In the genomic region with DNA sequence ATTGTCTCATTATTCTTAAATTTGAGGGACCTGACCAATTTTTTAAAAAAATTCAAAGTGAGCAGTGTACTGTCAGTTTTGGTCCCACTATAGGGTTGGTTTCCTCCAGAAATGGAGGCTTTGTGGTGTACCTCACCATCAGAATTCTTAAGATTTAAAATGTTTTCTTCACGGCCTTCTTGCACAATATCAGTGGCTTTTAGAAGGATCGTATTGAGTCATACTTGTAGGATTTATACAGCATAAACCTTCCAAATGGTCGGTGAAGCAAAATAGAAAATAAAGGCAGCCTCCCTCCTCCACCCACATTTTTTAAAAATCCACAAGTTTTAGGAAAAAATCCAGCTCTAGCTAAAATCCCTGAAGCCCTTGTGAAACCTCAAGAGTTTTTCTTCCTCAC, we compare ENCODE assay signal across 19 cellular contexts.
DNase-seq lines count a peak whose midpoint lies in the region; ATAC-seq, FAIRE-seq and TF ChIP-seq lines count a peak whose summit lies in the region.
"Had no signal": no experiment of that assay in that cellular context is flagged by ENCODE, and none has a peak within 500 bp of the region (broad histone marks: within the 10 kb centered on the region; RNA-seq: fewer than 3 reads in every experiment).

No MANE protein-coding gene starts in this region.

- TF ChIP-seq CTCF in BJ (IDR thresholded peaks at IDR 0.05; ENCODE audit: insufficient read depth, low read depth, low read length), result no peak
- TF ChIP-seq CTCF in astrocyte of the spinal cord (IDR thresholded peaks at IDR 0.05; ENCODE audit: low read depth, low read length), result no peak
- TF ChIP-seq CTCF in omental fat pad (IDR thresholded peaks at IDR 0.05), result no peak

- H3K36me3 Mint-ChIP-seq in activated CD4-positive, alpha-beta T cell treated with anti-CD3 and anti-CD28 coated beads, Interleukin-2, amount 10 ng/mL, durations not matched to agents 7 days and 5 days (ENCODE audit: low read depth), result no peaks in the 10 kb centered on the region
- no peaks in the 10 kb centered on the region for H3K36me3 Mint-ChIP-seq in activated T-cell treated with anti-CD3 and anti-CD28 coated beads, Interleukin-2, amount 50 U/mL, for 72 hours (ENCODE audit: insufficient read depth in 2 of 2)
- H3K36me3 Mint-ChIP-seq: naive thymus-derived CD8-positive, alpha-beta T cell had no signal

- peaks cover 4% of the 10 kb centered on the region for H3K4me1 Mint-ChIP-seq in activated CD4-positive, alpha-beta T cell treated with anti-CD3 and anti-CD28 coated beads, Interleukin-2, amount 10 ng/mL, durations not matched to agents 7 days and 5 days
- H3K4me1 Mint-ChIP-seq in activated T-cell treated with anti-CD3 and anti-CD28 coated beads, Interleukin-2, amount 50 U/mL, for 72 hours (ENCODE audit: low read depth), result no peaks in the 10 kb centered on the region
- H3K4me1 Mint-ChIP-seq: T-cell had no signal

- H3K27me3 Mint-ChIP-seq in activated CD4-positive, alpha-beta T cell treated with anti-CD3 and anti-CD28 coated beads, Interleukin-2, amount 10 ng/mL, durations not matched to agents 7 days and 5 days, result peaks cover 3% of the 10 kb centered on the region
- H3K27me3 Mint-ChIP-seq in activated T-cell treated with anti-CD3 and anti-CD28 coated beads, Interleukin-2, amount 50 U/mL, for 72 hours (ENCODE audit: low read depth), result no peaks in the 10 kb centered on the region
- H3K27me3 Mint-ChIP-seq: CD4-positive, alpha-beta T cell; naive thymus-derived CD8-positive, alpha-beta T cell; T-cell had no signal

- DNase-seq in BJ (ENCODE audit: low read depth) (peak; percentile 51), M059J (ENCODE audit: low read depth) (peak; percentile 60), astrocyte of the spinal cord (ENCODE audit: low read depth, low spot score) (peak; percentile 44), omental fat pad (ENCODE audit: low spot score) (no peak), GM12891 (ENCODE audit: insufficient read length, low spot score) (no peak)
- no peak for DNase-seq in activated CD4-positive, alpha-beta T cell treated with anti-CD3 and anti-CD28 coated beads, Interleukin-2, amount 10 ng/mL, durations not matched to agents 7 days and 5 days
- no peak for DNase-seq in activated T-cell treated with anti-CD3 and anti-CD28 coated beads, Interleukin-2, amount 50 U/mL, for 72 hours
- DNase-seq: activated CD4-positive, alpha-beta T cell treated with anti-CD3 and anti-CD28 coated beads for 1 hour; activated T-cell treated with anti-CD3 and anti-CD28 coated beads, Interleukin-2, amount 50 U/mL, for 48 hours; aorta; CD4-positive, alpha-beta T cell; heart left ventricle; left cardiac atrium; naive thymus-derived CD8-positive, alpha-beta T cell; stomach; T-cell had no signal

- POLR2A ChIA-PET in BJ (lab: Charles Lee), result no interaction called here
- POLR2A ChIA-PET in activated CD4-positive, alpha-beta T cell treated with anti-CD3 and anti-CD28 coated beads, Interleukin-2, amount 10 ng/mL, durations not matched to agents 7 days and 5 days (lab: Charles Lee), result interaction anchor here (0.6 kb wide), 1 partner anchor 666 kb away, joined by 4 read pairs; no protein-coding TSS in a partner anchor

- H3K27ac Mint-ChIP-seq in activated CD4-positive, alpha-beta T cell treated with anti-CD3 and anti-CD28 coated beads, Interleukin-2, amount 10 ng/mL, durations not matched to agents 7 days and 5 days, result no peak overlapping the region
- H3K27ac Mint-ChIP-seq in activated T-cell treated with anti-CD3 and anti-CD28 coated beads, Interleukin-2, amount 50 U/mL, for 72 hours, result no peak overlapping the region
- H3K27ac Mint-ChIP-seq: CD4-positive, alpha-beta T cell; naive thymus-derived CD8-positive, alpha-beta T cell; T-cell had no signal

- no peaks in the 10 kb centered on the region for H3K27me3 ChIP-seq in BJ (ENCODE audit: control insufficient read depth, insufficient read depth, low read length)
- H3K27me3 ChIP-seq: heart left ventricle, stomach had no signal

- no peaks in the 10 kb centered on the region for H3K36me3 ChIP-seq in BJ (ENCODE audit: control insufficient read depth, insufficient read depth, low read length)
- H3K36me3 ChIP-seq: heart left ventricle, stomach had no signal

- FAIRE-seq in GM12891 (lab: Jason Lieb, UNC), result no peak
- FAIRE-seq: H1 had no signal

- no peak overlapping the region for H3K4me3 Mint-ChIP-seq in activated CD4-positive, alpha-beta T cell treated with anti-CD3 and anti-CD28 coated beads, Interleukin-2, amount 10 ng/mL, durations not matched to agents 7 days and 5 days
- no peak overlapping the region for H3K4me3 Mint-ChIP-seq in activated T-cell treated with anti-CD3 and anti-CD28 coated beads, Interleukin-2, amount 50 U/mL, for 72 hours
- H3K4me3 Mint-ChIP-seq: CD4-positive, alpha-beta T cell; naive thymus-derived CD8-positive, alpha-beta T cell; T-cell had no signal

- CTCF ChIA-PET in BJ (lab: Yijun Ruan, JAX), result no interaction called here
- CTCF ChIA-PET in activated CD4-positive, alpha-beta T cell treated with anti-CD3 and anti-CD28 coated beads, Interleukin-2, amount 10 ng/mL, durations not matched to agents 7 days and 5 days (lab: Charles Lee), result no interaction called here

- in situ Hi-C loops in astrocyte of the spinal cord (cut with HindIII; ENCODE audit: low sequenced_read_pairs), result no loop called here

- H3K4me3 ChIP-seq in BJ (ENCODE audit: low read depth, low read length) (no peak overlapping the region), astrocyte of the spinal cord (ENCODE audit: low read depth, low read length) (no peak overlapping the region)
- H3K4me3 ChIP-seq: heart left ventricle, skin epidermis, stomach had no signal

- TF ChIP-seq POLR2A in GM12891 (IDR thresholded peaks at IDR 0.05; ENCODE audit: low read depth, low read length), result no peak

- peak; percentile 66 for ATAC-seq in omental fat pad (ENCODE audit: low FRiP score)
- ATAC-seq in HG02763 (IDR thresholded peaks at IDR 0.05; ENCODE audit: unreplicated experiment), result no peak
- no peak for ATAC-seq in activated T-cell treated with anti-CD3 and anti-CD28 coated beads, Interleukin-2, amount 50 U/mL, for 72 hours (replicated peaks in 1 of 2)
- ATAC-seq: naive thymus-derived CD8-positive, alpha-beta T cell; T-cell had no signal

- peaks cover 7% of the 10 kb centered on the region for H3K9me3 Mint-ChIP-seq in activated CD4-positive, alpha-beta T cell treated with anti-CD3 and anti-CD28 coated beads, Interleukin-2, amount 10 ng/mL, durations not matched to agents 7 days and 5 days
- peaks cover 0 to 2% of the 10 kb centered on the region in 2 donors for H3K9me3 Mint-ChIP-seq in activated T-cell treated with anti-CD3 and anti-CD28 coated beads, Interleukin-2, amount 50 U/mL, for 72 hours
- H3K9me3 Mint-ChIP-seq: CD4-positive, alpha-beta T cell; naive thymus-derived CD8-positive, alpha-beta T cell; T-cell had no signal

TF ChIP-seq in GM12891, 5 proteins besides CTCF, POLR2A, EP300 and RAD21:
- no peak for TF ChIP-seq POU2F2 (IDR thresholded peaks at IDR 0.05; ENCODE audit: low read depth, low read length)
- TF ChIP-seq PAX5 (IDR thresholded peaks at IDR 0.05; ENCODE audit: insufficient read depth, low read length, severe bottlenecking), result no peak
- no peak for TF ChIP-seq SPI1 (IDR thresholded peaks at IDR 0.05; ENCODE audit: low read depth, low read length)
- no peak for TF ChIP-seq POLR2AphosphoS5 (IDR thresholded peaks at IDR 0.05; ENCODE audit: low read depth, low read length)
- TF ChIP-seq TAF1 (IDR thresholded peaks at IDR 0.05; ENCODE audit: low read depth, low read length), result no peak

Comparison
In these comparisons a context has a peak if more than half of its experiments do, and no peak if none do; other contexts are left out.
1. DNase-seq: peak in BJ (single experiment), M059J (single experiment) and astrocyte of the spinal cord (single experiment); none in omental fat pad (single experiment), GM12891 (single experiment), activated CD4-positive, alpha-beta T cell treated with anti-CD3 and anti-CD28 coated beads, Interleukin-2, amount 10 ng/mL, durations not matched to agents 7 days and 5 days (single experiment) and activated T-cell treated with anti-CD3 and anti-CD28 coated beads, Interleukin-2, amount 50 U/mL, for 72 hours (0 of 2).